Comparison of ENCODE assay signal across 27 cellular contexts in genomic region chr14:101681795-101682194, GRCh38.
"Had no signal": no experiment of that assay in that cellular context is flagged by ENCODE, and none has a peak within 500 bp of the region (broad histone marks: within the 10 kb centered on the region; RNA-seq: fewer than 3 reads in every experiment).

No MANE protein-coding gene starts in this region.

- DNase-seq: stimulated activated CD4-positive, alpha-beta T cell treated with anti-CD3 and anti-CD28 coated beads, Interleukin-2, amount 100 ng/mL, for 48 hours; stimulated activated CD4-positive, alpha-beta T cell treated with anti-CD3 and anti-CD28 coated beads, Interleukin-4, amount 100 ng/mL, for 1 hour; stimulated activated CD4-positive, alpha-beta T cell treated with anti-CD3 and anti-CD28 coated beads, Interleukin-4, amount 100 ng/mL, for 24 hours; stimulated activated CD4-positive, alpha-beta T cell treated with anti-CD3 and anti-CD28 coated beads, Interleukin-4, amount 100 ng/mL, for 4 hours; stimulated activated CD8-positive, alpha-beta memory T cell treated with anti-CD3 and anti-CD28 coated beads, Interleukin-4, amount 100 ng/mL, for 48 hours; stimulated activated naive B cell treated with anti-CD40 and anti-IgM and Interleukin-4, amounts not matched to agents 10 μg/mL and 1 μg/mL and 100 μg/mL, for 72 hours; stimulated activated naive CD4-positive, alpha-beta T cell; stimulated activated naive CD4-positive, alpha-beta T cell treated with Interleukin-2 at 50 U/mL for 16 hours; stimulated activated naive CD8-positive, alpha-beta T cell treated with anti-CD3 and anti-CD28 coated beads, Interleukin-15, amount 100 ng/mL, for 72 hours; stimulated activated naive CD8-positive, alpha-beta T cell treated with anti-CD3 and anti-CD28 coated beads, Interleukin-15, Interleukin-2, amounts not matched to agents 100 U/mL and 50 U/mL, for 24 hours; stomach; substantia nigra; testis; thyroid gland; tibial artery; transverse colon; trophoblast cell; upper lobe of left lung; upper lobe of right lung; uterus had no signal

- H3K4me3 ChIP-seq: stomach, suprapubic skin, testis, thoracic aorta, thyroid gland, tibial artery, tibial nerve, transverse colon, upper lobe of left lung, upper lobe of right lung, uterus, vagina had no signal

- H3K4me1 ChIP-seq: stomach, suprapubic skin, testis, thyroid gland, tibial artery, tibial nerve, transverse colon, upper lobe of left lung, upper lobe of right lung, uterus, vagina had no signal

- H3K27me3 ChIP-seq: testis, thyroid gland, upper lobe of left lung, upper lobe of right lung, vagina had no signal

- H3K27ac ChIP-seq: stomach, suprapubic skin, testis, thoracic aorta, thyroid gland, tibial artery, tibial nerve, transverse colon, upper lobe of left lung, upper lobe of right lung, uterus, vagina had no signal

- FAIRE-seq: urothelium cell line had no signal

- ATAC-seq: stimulated activated effector memory CD8-positive, alpha-beta T cell treated with anti-CD3 and anti-CD28 coated beads, Interleukin-12 subunit alpha, Interleukin-12 subunit beta, amount 100 ng/mL, for 72 hours; stimulated activated memory B cell treated with anti-CD40 and anti-IgM and Interleukin-4, amounts not matched to agents 10 μg/mL and 1 μg/mL and 100 μg/mL, for 72 hours; stimulated activated naive B cell treated with anti-CD40 and anti-IgM and Interleukin-4, amounts not matched to agents 10 μg/mL and 1 μg/mL and 100 μg/mL, for 72 hours; stimulated activated naive CD8-positive, alpha-beta T cell treated with anti-CD3 and anti-CD28 coated beads, Interleukin-15, amount 100 ng/mL, for 72 hours; stimulated activated naive CD8-positive, alpha-beta T cell treated with anti-CD3 and anti-CD28 coated beads, Interleukin-15, Interleukin-2, amounts not matched to agents 100 U/mL and 50 U/mL, for 24 hours; upper lobe of right lung had no signal

- H3K9me3 ChIP-seq: stomach, suprapubic skin, testis, thoracic aorta, thyroid gland, tibial artery, tibial nerve, transverse colon, upper lobe of left lung, upper lobe of right lung, uterus, vagina had no signal

- H3K36me3 ChIP-seq: stomach, suprapubic skin, thoracic aorta, thyroid gland, tibial artery, tibial nerve, transverse colon, upper lobe of left lung, upper lobe of right lung, uterus, vagina had no signal
